8 cellular contexts compared by ENCODE assay signal in genomic region chr6:85594197-85594930, GRCh38. TPM values are rescaled to one million over a fixed set of nuclear protein-coding genes. Genes with fewer than 3 reads are reported as not detected.
DNase-seq lines count a peak whose midpoint lies in the region; ATAC-seq and FAIRE-seq lines count a peak whose summit lies in the region.

No MANE protein-coding gene starts in this region.

- H3K36me3 ChIP-seq in small intestine (ENCODE audit: control insufficient read depth in 2 of 2, insufficient read depth in 2 of 2, low read length in 2 of 2), result no peaks in the 10 kb centered on the region

- H3K4me1 ChIP-seq in right cardiac atrium (ENCODE audit: control insufficient read depth, insufficient read depth, low read length) (peaks cover 3% of the 10 kb centered on the region), small intestine (ENCODE audit: control insufficient read depth in 2 of 2, insufficient read depth in 1 of 2, low read depth in 1 of 2, low read length in 1 of 2) (peaks cover 0 to 6% of the 10 kb centered on the region in 2 donors)

- ATAC-seq in HG02938 (IDR thresholded peaks at IDR 0.05; ENCODE audit: unreplicated experiment) (peak; percentile 13), right cardiac atrium (peak in 1 of 2 donors; percentile 1), esophagus mucosa (no peak)

- H3K27me3 ChIP-seq in right cardiac atrium (ENCODE audit: control insufficient read depth, insufficient read depth) (no peaks in the 10 kb centered on the region), small intestine (ENCODE audit: control insufficient read depth in 2 of 2, insufficient read depth in 2 of 2, low read length in 2 of 2) (no peaks in the 10 kb centered on the region)

- no peak for FAIRE-seq in small intestine (lab: Jason Lieb, UNC)

- DNase-seq in activated CD4-positive, CD25-positive, alpha-beta regulatory T cell (lab: John Stamatoyannopoulos, UW), result peak in 3 of 4 experiments; percentile 19 to 27 (median 27)
- no peak for DNase-seq in activated CD4-positive, CD25-positive, alpha-beta regulatory T cell treated with anti-CD3 and anti-CD28 coated beads, Interleukin-2, amount 50 U/mL, for 72 hours
- DNase-seq in NCI-H748 treated with DMSO at 0.1 percent for 48 hours (lab: John Stamatoyannopoulos, UW) (peak; percentile 44), right cardiac atrium (no peak), small intestine (peak; percentile 47)
- DNase-seq in activated naive CD4-positive, alpha-beta T cell treated with anti-CD3 and anti-CD28 coated beads, Interleukin-2, amount 50 U/mL, for 16 hours, result peak; percentile 56

- H3K27ac ChIP-seq in right cardiac atrium (ENCODE audit: low read length) (peak overlapping the region; percentile 92), small intestine (ENCODE audit: low read depth in 1 of 2, low read length in 1 of 2) (peak overlapping the region; percentile 97 to 100)

- under 1% methylated on average over 35 of the region's 35 CpGs for WGBS in right cardiac atrium
- WGBS in small intestine, 3 donors, result 0 to 1% (median 0%) methylated on average over 34 to 35 of the region's 35 CpGs

- H3K4me3 ChIP-seq in right cardiac atrium (ENCODE audit: low read length), result peak overlapping the region; percentile 64
- H3K4me3 ChIP-seq in small intestine (ENCODE audit: low read depth in 1 of 2, low read length in 2 of 2), result peak overlapping the region; percentile 72 to 86

- H3K9me3 ChIP-seq in right cardiac atrium (ENCODE audit: control insufficient read depth, low read length), result no peaks in the 10 kb centered on the region
- no peaks in the 10 kb centered on the region for H3K9me3 ChIP-seq in small intestine (ENCODE audit: control insufficient read depth, low read depth)

- intact Hi-C loops in right cardiac atrium (cut with DNase I), result loop anchor here in 2 of 4 donors (5.0 kb wide), 2 partner anchors 48 to 83 kb away; partner anchors contain the start of gene SYNCRIP (in 1 of the 2)

RNA-seq across cellular contexts. Expression of gene SNX14, which starts 0.7 kb away (rescaled TPM):
- total RNA-seq in right cardiac atrium (10 to 100 TPM; 35.5 to 42.2 (median 39.9) TPM), esophagus mucosa (35.2 TPM)
- polyA plus RNA-seq in right cardiac atrium (45.9 TPM), small intestine (10 to 100 TPM; 43.2 to 63.3 (median 44.7) TPM)

RNA-seq across cellular contexts. Expression of gene SYNCRIP, which starts 48.3 kb away (rescaled TPM):
- total RNA-seq in right cardiac atrium (10 to 100 TPM; 60.8 to 89.5 (median 65.7) TPM), esophagus mucosa (90.9 TPM)
- polyA plus RNA-seq in right cardiac atrium (31.7 TPM), small intestine (10 to 100 TPM; 23.0 to 55.5 (median 27.3) TPM)

Comparison
In these comparisons a context has a peak if more than half of its experiments do, and no peak if none do; other contexts are left out.
1. DNase-seq: peak in activated CD4-positive, CD25-positive, alpha-beta regulatory T cell (3 of 4), NCI-H748 treated with DMSO at 0.1 percent for 48 hours (single experiment), activated naive CD4-positive, alpha-beta T cell treated with anti-CD3 and anti-CD28 coated beads, Interleukin-2, amount 50 U/mL, for 16 hours (single experiment) and small intestine (single experiment); none in activated CD4-positive, CD25-positive, alpha-beta regulatory T cell treated with anti-CD3 and anti-CD28 coated beads, Interleukin-2, amount 50 U/mL, for 72 hours (single experiment) and right cardiac atrium (0 of 3).